ENCODE assay signal across 8 cellular contexts in the genomic region with DNA sequence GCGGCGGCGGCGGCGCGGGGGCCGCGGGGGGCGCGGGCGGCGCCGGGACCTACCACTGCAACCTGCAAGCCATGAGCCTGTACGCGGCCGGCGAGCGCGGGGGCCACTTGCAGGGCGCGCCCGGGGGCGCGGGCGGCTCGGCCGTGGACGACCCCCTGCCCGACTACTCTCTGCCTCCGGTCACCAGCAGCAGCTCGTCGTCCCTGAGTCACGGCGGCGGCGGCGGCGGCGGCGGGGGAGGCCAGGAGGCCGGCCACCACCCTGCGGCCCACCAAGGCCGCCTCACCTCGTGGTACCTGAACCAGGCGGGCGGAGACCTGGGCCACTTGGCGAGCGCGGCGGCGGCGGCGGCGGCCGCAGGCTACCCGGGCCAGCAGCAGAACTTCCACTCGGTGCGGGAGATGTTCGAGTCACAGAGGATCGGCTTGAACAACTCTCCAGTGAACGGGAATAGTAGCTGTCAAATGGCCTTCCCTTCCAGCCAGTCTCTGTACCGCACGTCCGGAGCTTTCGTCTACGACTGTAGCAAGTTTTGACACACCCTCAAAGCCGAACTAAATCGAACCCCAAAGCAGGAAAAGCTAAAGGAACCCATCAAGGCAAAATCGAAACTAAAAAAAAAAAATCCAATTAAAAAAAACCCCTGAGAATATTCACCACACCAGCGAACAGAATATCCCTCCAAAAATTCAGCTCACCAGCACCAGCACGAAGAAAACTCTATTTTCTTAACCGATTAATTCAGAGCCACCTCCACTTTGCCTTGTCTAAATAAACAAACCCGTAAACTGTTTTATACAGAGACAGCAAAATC. TPM values are rescaled to one million over a fixed set of nuclear protein-coding genes. Genes with fewer than 3 reads are reported as not detected.
DNase-seq lines count a peak whose midpoint lies in the region; ATAC-seq and TF ChIP-seq lines count a peak whose summit lies in the region.

No MANE protein-coding gene starts in this region.

- no peaks in the 10 kb centered on the region for H3K36me3 Mint-ChIP-seq in naive B cell

- peak overlapping the region; percentile 73 to 93 (median 90) for H3K4me3 Mint-ChIP-seq in naive B cell

- peaks cover 72% of the 10 kb centered on the region for H3K27me3 ChIP-seq in colonic mucosa

- TF ChIP-seq CTCF in colonic mucosa (IDR thresholded peaks at IDR 0.05) = no peak

- H3K9me3 ChIP-seq in colonic mucosa = no peaks in the 10 kb centered on the region

- no peak overlapping the region for H3K27ac ChIP-seq in colonic mucosa

- peak; percentile 21 for DNase-seq in NCI-H526 treated with DMSO at 0.1 percent for 48 hours (lab: John Stamatoyannopoulos, UW)
- DNase-seq in colonic mucosa = no peak
- DNase-seq in naive B cell = no peak
- no peak for DNase-seq in NCI-H1436 treated with DMSO at 0.1 percent for 48 hours (lab: John Stamatoyannopoulos, UW)
- no peak for DNase-seq in activated CD4-positive, alpha-beta T cell treated with anti-CD3 and anti-CD28 coated beads, Interleukin-2, amount 50 U/mL, for 4 hours

- intact Hi-C loops in colonic mucosa (cut with DNase I) = no loop called here

- H3K27ac Mint-ChIP-seq in naive B cell = peak overlapping the region in 5 of 6 donors; percentile 35 to 93 (median 61)

- ATAC-seq in naive B cell (ENCODE audit: low read depth in 2 of 2) (no peak), GM18873 (IDR thresholded peaks at IDR 0.05; ENCODE audit: low FRiP score, unreplicated experiment) (no peak), GM19467 (IDR thresholded peaks at IDR 0.05; ENCODE audit: unreplicated experiment) (no peak)

- H3K36me3 ChIP-seq in colonic mucosa = no peaks in the 10 kb centered on the region

- peaks cover 0 to 18% (median 2%) of the 10 kb centered on the region in 7 donors for H3K9me3 Mint-ChIP-seq in naive B cell

- H3K27me3 Mint-ChIP-seq in naive B cell = peaks cover 42 to 57% (median 53%) of the 10 kb centered on the region in 3 donors

- H3K9ac ChIP-seq in colonic mucosa (ENCODE audit: low read depth in 2 of 2, low read length in 2 of 2) = peak overlapping the region in 1 of 2 donors; percentile 24

- peak overlapping the region; percentile 56 for H3K4me3 ChIP-seq in GM08714 (ENCODE audit: low read length)
- H3K4me3 ChIP-seq in colonic mucosa = peak overlapping the region; percentile 31

- peaks cover 16% of the 10 kb centered on the region for H3K4me1 ChIP-seq in colonic mucosa

- H3K4me1 Mint-ChIP-seq in naive B cell = peaks cover 30 to 33% (median 31%) of the 10 kb centered on the region in 3 donors

RNA-seq across cellular contexts. Expression of gene FOXC1, which starts 2.1 kb away (rescaled TPM):
- 1 to 10 TPM in 1 of 2 donors, under 1 TPM in 1; 0.69 to 1.5 TPM for total RNA-seq in colonic mucosa
- polyA plus RNA-seq in naive B cell (ENCODE audit: low read depth in 6 of 6) = under 1 TPM in 1 of 6 donors, not detected in 5; 0.17 TPM
